In the genomic region with DNA sequence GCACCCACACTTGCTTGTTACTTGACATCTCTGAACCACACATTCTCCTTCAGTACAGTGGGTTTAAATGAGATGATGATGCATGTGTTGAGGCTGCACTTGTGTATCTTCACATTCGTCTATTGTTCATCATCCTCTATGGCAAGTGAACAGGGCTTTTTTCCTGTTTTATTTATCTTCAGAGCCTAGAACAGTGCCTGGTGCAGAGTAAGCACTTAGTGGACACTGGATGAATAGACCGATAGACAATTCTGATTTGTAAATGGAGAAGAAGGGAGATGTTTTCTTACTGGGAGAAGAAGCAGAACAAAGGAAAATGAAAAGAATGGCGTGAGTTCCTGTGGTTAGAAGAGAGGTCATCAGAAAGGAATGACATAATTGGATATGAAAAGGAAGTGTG, we compare ENCODE assay signal across 26 cellular contexts.
"Had no signal": no experiment of that assay in that cellular context is flagged by ENCODE, and none has a peak within 500 bp of the region (broad histone marks: within the 10 kb centered on the region; RNA-seq: fewer than 3 reads in every experiment).

No MANE protein-coding gene starts in this region.

- H3K79me2 ChIP-seq: hepatocyte had no signal

- H3K27ac ChIP-seq: coronary artery, dorsolateral prefrontal cortex, gastrocnemius medialis, hepatocyte, neutrophil, pancreas, prostate gland, sigmoid colon, suprapubic skin, tibial artery, upper lobe of right lung had no signal

- H3K4me3 ChIP-seq: coronary artery, dorsolateral prefrontal cortex, gastrocnemius medialis, hepatocyte, pancreas, prostate gland, sigmoid colon, suprapubic skin, tibial artery, upper lobe of right lung had no signal

- H3K36me3 ChIP-seq: gastrocnemius medialis, pancreas, prostate gland, suprapubic skin, upper lobe of right lung had no signal

- H3K27me3 ChIP-seq: dorsolateral prefrontal cortex, gastrocnemius medialis, hepatocyte, neutrophil, pancreas, sigmoid colon, suprapubic skin, tibial artery, upper lobe of right lung had no signal

- DNase-seq: activated CD4-positive, alpha-beta T cell treated with anti-CD3 and anti-CD28 coated beads for 36 hours; activated CD4-positive, CD25-positive, alpha-beta regulatory T cell; activated naive CD4-positive, alpha-beta T cell; activated T-cell treated with anti-CD3 and anti-CD28 coated beads for 4 hours; activated T-cell treated with anti-CD3 and anti-CD28 coated beads, Interleukin-2, amount 50 U/mL, for 72 hours; anterior cingulate cortex; dorsolateral prefrontal cortex; effector memory CD4-positive, alpha-beta T cell; erythroblast; gastrocnemius medialis; left colon; mammary epithelial cell; pancreas; retina; sigmoid colon; stimulated activated CD4-positive, alpha-beta T cell treated with anti-CD3 and anti-CD28 coated beads, Interleukin-15, amount 100 ng/mL, for 24 hours; stimulated activated CD4-positive, alpha-beta T cell treated with anti-CD3 and anti-CD28 coated beads, Interleukin-2, amount 100 ng/mL, for 24 hours; stimulated activated naive CD4-positive, alpha-beta T cell; tibial artery; upper lobe of right lung had no signal

- ATAC-seq: activated CD4-positive, alpha-beta T cell treated with anti-CD3 and anti-CD28 coated beads for 36 hours; activated naive CD4-positive, alpha-beta T cell treated with anti-CD3 and anti-CD28 coated beads, Interleukin-2, amount 50 U/mL, for 72 hours; activated T-cell treated with anti-CD3 and anti-CD28 coated beads, Interleukin-2, amount 50 U/mL, for 72 hours; gastrocnemius medialis; left colon; pancreas; upper lobe of right lung had no signal

- H3K9me3 ChIP-seq: gastrocnemius medialis, neutrophil, pancreas, prostate gland, suprapubic skin, tibial artery, upper lobe of right lung had no signal

- H2AFZ ChIP-seq: hepatocyte had no signal

- H3K4me2 ChIP-seq: hepatocyte had no signal

- H3K4me1 ChIP-seq: gastrocnemius medialis, pancreas, prostate gland, sigmoid colon, suprapubic skin, tibial artery, upper lobe of right lung had no signal
